In genomic region chr6:31497595-31498476, GRCh38 we compare ENCODE assay signal across 8 cellular contexts. TPM values are rescaled to one million over a fixed set of nuclear protein-coding genes. Genes with fewer than 3 reads are reported as not detected.
DNase-seq lines count a peak whose midpoint lies in the region; ATAC-seq and TF ChIP-seq lines count a peak whose summit lies in the region.

Gene MICB, plus strand, starts transcription at chr6:31498145. Its CDS starts 49 bp downstream, at chr6:31498194.

- H3K36me3 ChIP-seq in PC-9 (ENCODE audit: low read depth): no peaks in the 10 kb centered on the region

- H3K9me3 Mint-ChIP-seq in activated T-helper 17 cell treated with anti-CD3 and anti-CD28 coated beads, Interleukin-2, amount 50 U/mL, for 72 hours: no peaks in the 10 kb centered on the region
- H3K9me3 Mint-ChIP-seq in nephron progenitor cell: peaks cover 30% of the 10 kb centered on the region
- no peaks in the 10 kb centered on the region for H3K9me3 Mint-ChIP-seq in stimulated activated naive CD8-positive, alpha-beta T cell treated with anti-CD3 and anti-CD28 coated beads, Interleukin-15, amount 100 ng/mL, for 72 hours

- H3K27me3 ChIP-seq in PC-9 (ENCODE audit: insufficient read depth, low read depth): no peaks in the 10 kb centered on the region

- peaks cover 23% of the 10 kb centered on the region for H3K4me1 ChIP-seq in PC-9 (replicated peaks; ENCODE audit: insufficient read depth)

- H3K36me3 Mint-ChIP-seq in activated T-helper 17 cell treated with anti-CD3 and anti-CD28 coated beads, Interleukin-2, amount 50 U/mL, for 72 hours (ENCODE audit: low read depth): peaks cover 14% of the 10 kb centered on the region
- H3K36me3 Mint-ChIP-seq in nephron progenitor cell (ENCODE audit: low read depth): no peaks in the 10 kb centered on the region

- no peaks in the 10 kb centered on the region; the same call in 1 of the 2 replicates for H3K9me3 ChIP-seq in PC-9 (ENCODE audit: insufficient read depth, low read depth)

- peak; percentile 51 for TF ChIP-seq POLR2A in GM18526 (IDR thresholded peaks at IDR 0.05; ENCODE audit: extremely low read depth, insufficient read length)

- TF ChIP-seq CTCF in PC-9 (conservative IDR thresholded peaks at IDR 0.05) (no peak), fibroblast of pulmonary artery (IDR thresholded peaks at IDR 0.05; ENCODE audit: low read length, missing control alignments) (no peak), nephron progenitor cell (IDR thresholded peaks at IDR 0.05) (no peak)

- H3K4me3 ChIP-seq in PC-9 (peak within 1 kb of the TSS; percentile 71), fibroblast of pulmonary artery (replicated peaks; ENCODE audit: low read depth, low read length) (peak within 1 kb of the TSS; percentile 70)

- no peaks in the 10 kb centered on the region for H3K27me3 Mint-ChIP-seq in activated T-helper 17 cell treated with anti-CD3 and anti-CD28 coated beads, Interleukin-2, amount 50 U/mL, for 72 hours
- H3K27me3 Mint-ChIP-seq in nephron progenitor cell (ENCODE audit: low read depth, poor library complexity): peaks cover 99% of the 10 kb centered on the region
- H3K27me3 Mint-ChIP-seq in stimulated activated naive CD8-positive, alpha-beta T cell treated with anti-CD3 and anti-CD28 coated beads, Interleukin-15, amount 100 ng/mL, for 72 hours: no peaks in the 10 kb centered on the region

- peaks cover 47% of the 10 kb centered on the region for H3K4me1 Mint-ChIP-seq in activated T-helper 17 cell treated with anti-CD3 and anti-CD28 coated beads, Interleukin-2, amount 50 U/mL, for 72 hours
- peaks cover 34% of the 10 kb centered on the region for H3K4me1 Mint-ChIP-seq in nephron progenitor cell
- H3K4me1 Mint-ChIP-seq in stimulated activated naive CD8-positive, alpha-beta T cell treated with anti-CD3 and anti-CD28 coated beads, Interleukin-15, amount 100 ng/mL, for 72 hours: peaks cover 73% of the 10 kb centered on the region

- POLR2A ChIA-PET in PC-9 (lab: Charles Lee; ENCODE audit: unreplicated experiment): interaction anchor here (0.5 to 1.2 kb wide), 7 partner anchors 35 to 1322 kb away, joined by 3 to 15 read pairs (median 5); partner anchors contain the start of genes DDX39B, HSPA1A and HSPA1L

- intact Hi-C loops in PC-9 (cut with micrococcal nuclease; ENCODE audit: unreplicated experiment): loop anchor here (1.0 to 5.0 kb wide), 2 partner anchors 43 to 239 kb away; partner anchors contain the start of gene CLIC1

- H2AFZ ChIP-seq in PC-9: peak within 1 kb of the TSS; percentile 96

- CTCF ChIA-PET in PC-9 (lab: Charles Lee): interaction anchor here (0.9 kb wide), 1 partner anchor 9 kb away, joined by 3 read pairs; no protein-coding TSS in a partner anchor

- H4K20me1 ChIP-seq in PC-9 (ENCODE audit: insufficient read depth): no peaks in the 10 kb centered on the region

- peak within 1 kb of the TSS; percentile 80 for H3K4me2 ChIP-seq in PC-9

- H3K27ac ChIP-seq in PC-9: peak within 1 kb of the TSS; percentile 32; the same call in 1 of the 2 replicates

- DNase-seq in A172 (ENCODE audit: low spot score) (peak; percentile 64), PC-9 (peak; percentile 85 to 86), fibroblast of pulmonary artery (ENCODE audit: low read depth) (peak; percentile 77), nephron progenitor cell (peak; percentile 69)
- peak; percentile 78 to 82 for DNase-seq in stimulated activated naive CD8-positive, alpha-beta T cell treated with anti-CD3 and anti-CD28 coated beads, Interleukin-15, amount 100 ng/mL, for 72 hours

- no TSS peak for BruUV-seq in PC-9 (replicated peaks; lab: Mats Ljungman, UMichigan)

- H3K9me2 ChIP-seq in PC-9 (ENCODE audit: insufficient read depth): no peaks in the 10 kb centered on the region

- H3K4me3 Mint-ChIP-seq in activated T-helper 17 cell treated with anti-CD3 and anti-CD28 coated beads, Interleukin-2, amount 50 U/mL, for 72 hours: peak within 1 kb of the TSS; percentile 91
- H3K4me3 Mint-ChIP-seq in nephron progenitor cell: peak within 1 kb of the TSS; percentile 84
- H3K4me3 Mint-ChIP-seq in stimulated activated naive CD8-positive, alpha-beta T cell treated with anti-CD3 and anti-CD28 coated beads, Interleukin-15, amount 100 ng/mL, for 72 hours: peak within 1 kb of the TSS; percentile 80 to 86

- H3K27ac Mint-ChIP-seq in activated T-helper 17 cell treated with anti-CD3 and anti-CD28 coated beads, Interleukin-2, amount 50 U/mL, for 72 hours: peak within 1 kb of the TSS; percentile 78
- H3K27ac Mint-ChIP-seq in nephron progenitor cell: no peak within 1 kb of the TSS
- peak within 1 kb of the TSS; percentile 63 to 84 for H3K27ac Mint-ChIP-seq in stimulated activated naive CD8-positive, alpha-beta T cell treated with anti-CD3 and anti-CD28 coated beads, Interleukin-15, amount 100 ng/mL, for 72 hours

- H3F3A ChIP-seq in PC-9 (ENCODE audit: insufficient read depth, low read depth): no peaks in the 10 kb centered on the region

- peak; percentile 41 for ATAC-seq in HG03342 (IDR thresholded peaks at IDR 0.05; ENCODE audit: unreplicated experiment)
- peak; percentile 76 for ATAC-seq in activated T-helper 17 cell treated with anti-CD3 and anti-CD28 coated beads, Interleukin-2, amount 50 U/mL, for 72 hours (replicated peaks)
- peak; percentile 76 for ATAC-seq in stimulated activated naive CD8-positive, alpha-beta T cell treated with anti-CD3 and anti-CD28 coated beads, Interleukin-15, amount 100 ng/mL, for 72 hours

- peaks cover 49% of the 10 kb centered on the region for H3K79me2 ChIP-seq in PC-9 (ENCODE audit: low read depth)

RNA-seq across cellular contexts. Expression of gene MICB, which starts in this region (rescaled TPM):
- 16.5 and 17.1 TPM in 2 replicates for total RNA-seq in A172 (2014; rRNA removed; shearing (Covaris generic))
- total RNA-seq in PC-9 (2021): 26.7 and 37.8 TPM in 2 replicates
- total RNA-seq in activated T-helper 17 cell treated with anti-CD3 and anti-CD28 coated beads, Interleukin-2, amount 50 U/mL, for 72 hours: 10 to 100 TPM; 25.8 to 34.3 TPM

Comparison
In these comparisons a context has a peak if more than half of its experiments do, and no peak if none do; other contexts are left out.
1. Peak in every context shown above with its lines: DNase-seq, ATAC-seq, H3K4me3 ChIP-seq and H3K27ac ChIP-seq.